ENCODE assay signal across 15 cellular contexts in the genomic region with DNA sequence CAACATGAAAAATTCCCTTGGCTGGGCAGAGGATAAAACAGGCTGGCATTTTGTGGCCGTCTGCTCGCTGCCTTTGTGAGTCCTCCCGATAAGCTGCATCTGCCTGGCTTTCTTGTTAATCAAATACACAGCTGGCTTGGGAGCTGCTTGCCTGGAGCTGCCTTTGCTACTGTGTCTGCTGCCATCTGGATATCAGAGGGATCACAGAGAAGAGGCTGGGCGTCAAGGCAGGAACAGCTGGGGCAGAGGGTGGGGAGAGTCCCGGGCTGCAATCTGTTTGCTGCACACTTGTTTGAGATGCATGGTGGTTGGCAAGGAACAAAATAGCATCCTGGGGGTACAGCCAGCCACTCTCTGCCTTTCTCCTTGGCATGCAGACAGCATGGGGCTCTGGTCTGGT. TPM values are rescaled to one million over a fixed set of nuclear protein-coding genes. Genes with fewer than 3 reads are reported as not detected.
DNase-seq lines count a peak whose midpoint lies in the region; ATAC-seq and TF ChIP-seq lines count a peak whose summit lies in the region.
"Had no signal": no experiment of that assay in that cellular context is flagged by ENCODE, and none has a peak within 500 bp of the region (broad histone marks: within the 10 kb centered on the region; RNA-seq: fewer than 3 reads in every experiment).

No MANE protein-coding gene starts in this region.

- H3K4me1 ChIP-seq in breast epithelium (no peaks in the 10 kb centered on the region), mucosa of descending colon (ENCODE audit: low read depth) (no peaks in the 10 kb centered on the region)
- H3K4me1 ChIP-seq: ascending aorta, thyroid gland had no signal

- no peak for TF ChIP-seq CTCF in MCF 10A (IDR thresholded peaks at IDR 0.05; ENCODE audit: unreplicated experiment)
- TF ChIP-seq CTCF in breast epithelium (IDR thresholded peaks at IDR 0.05): no peak
- TF ChIP-seq CTCF in RWPE1 (conservative IDR thresholded peaks at IDR 0.05; ENCODE audit: low read depth): no peak
- no peak for TF ChIP-seq CTCF in mucosa of descending colon (IDR thresholded peaks at IDR 0.05)

- peaks cover 4 to 5% of the 10 kb centered on the region in 2 donors for H3K9me3 ChIP-seq in breast epithelium
- H3K9me3 ChIP-seq in mucosa of descending colon: no peaks in the 10 kb centered on the region
- H3K9me3 ChIP-seq: A549, ascending aorta, thyroid gland had no signal

- no peak for TF ChIP-seq POLR2A in breast epithelium (IDR thresholded peaks at IDR 0.05)

- H3K36me3 Mint-ChIP-seq in MCF 10A (ENCODE audit: insufficient read depth, unreplicated experiment): peaks cover 15% of the 10 kb centered on the region
- H3K36me3 Mint-ChIP-seq: activated CD4-positive, alpha-beta memory T cell treated with anti-CD3 and anti-CD28 coated beads for 36 hours had no signal

- intact Hi-C loops in MCF 10A (cut with micrococcal nuclease): no loop called here
- intact Hi-C loops in breast epithelium (cut with DNase I; ENCODE audit: low total_unique reads): no loop called here
- intact Hi-C loops in mucosa of descending colon (cut with DNase I, micrococcal nuclease): no loop called here

- CTCF ChIA-PET in MCF 10A (lab: Yijun Ruan, JAX): interaction anchor here (1.1 to 2.1 kb wide), 2 partner anchors 12 to 25 kb away, joined by 3 to 7 read pairs; no protein-coding TSS in a partner anchor
- CTCF ChIA-PET in RWPE1 (lab: Yijun Ruan, JAX): no interaction called here

- no TSS peak for BruUV-seq in MCF 10A (replicated peaks; lab: Mats Ljungman, UMichigan)

- POLR2A ChIA-PET in MCF 10A (lab: Yijun Ruan, JAX): no interaction called here
- POLR2A ChIA-PET in RWPE1 (lab: Yijun Ruan, JAX; ENCODE audit: low non-redundant PET): no interaction called here

- DNase-seq in MCF 10A (ENCODE audit: unreplicated experiment) (no peak), breast epithelium (ENCODE audit: low spot score in 2 of 2) (no peak), RWPE1 (ENCODE audit: low spot score) (no peak), left kidney (ENCODE audit: low read depth, low spot score) (peak; percentile 72), superior temporal gyrus (ENCODE audit: extremely low spot score) (peak; percentile 56), NCI-H526 treated with DMSO at 0.1 percent for 48 hours (lab: John Stamatoyannopoulos, UW) (no peak), mucosa of descending colon (no peak)
- DNase-seq: activated CD4-positive, alpha-beta memory T cell treated with anti-CD3 and anti-CD28 coated beads for 36 hours; NCI-H1436 treated with DMSO at 0.1 percent for 48 hours; stimulated activated CD4-positive, alpha-beta T cell treated with anti-CD3 and anti-CD28 coated beads, Interleukin-2, amount 100 ng/mL, for 24 hours; thyroid gland had no signal

- no peaks in the 10 kb centered on the region for H3K27me3 ChIP-seq in breast epithelium
- H3K27me3 ChIP-seq: ascending aorta, thyroid gland had no signal

- no peaks in the 10 kb centered on the region for H3K9me3 Mint-ChIP-seq in MCF 10A (ENCODE audit: unreplicated experiment)
- H3K9me3 Mint-ChIP-seq: activated CD4-positive, alpha-beta memory T cell treated with anti-CD3 and anti-CD28 coated beads for 36 hours had no signal

- no peaks in the 10 kb centered on the region for H3K36me3 ChIP-seq in breast epithelium
- no peaks in the 10 kb centered on the region for H3K36me3 ChIP-seq in mucosa of descending colon (ENCODE audit: low read depth)
- H3K36me3 ChIP-seq: ascending aorta, thyroid gland had no signal

- H3K27ac ChIP-seq in breast epithelium (no peak overlapping the region), RWPE1 (peak overlapping the region; percentile 26; the same call in 1 of the 2 replicates)
- H3K27ac ChIP-seq: A549, ascending aorta, KMS-11, thyroid gland had no signal

- ATAC-seq in mucosa of descending colon (no peak), HG02840 (IDR thresholded peaks at IDR 0.05; ENCODE audit: low FRiP score, unreplicated experiment) (no peak)
- ATAC-seq: A549 had no signal

- no peak overlapping the region for H3K4me3 Mint-ChIP-seq in MCF 10A (ENCODE audit: unreplicated experiment)
- H3K4me3 Mint-ChIP-seq: activated CD4-positive, alpha-beta memory T cell treated with anti-CD3 and anti-CD28 coated beads for 36 hours had no signal

- H3K4me1 Mint-ChIP-seq in MCF 10A (ENCODE audit: insufficient read depth, unreplicated experiment): peaks cover 43% of the 10 kb centered on the region

- no peak overlapping the region for H3K4me3 ChIP-seq in breast epithelium
- H3K4me3 ChIP-seq in mucosa of descending colon: no peak overlapping the region
- H3K4me3 ChIP-seq: A549, ascending aorta, thyroid gland had no signal

- H3K27ac Mint-ChIP-seq in MCF 10A (ENCODE audit: low read depth, unreplicated experiment): peak overlapping the region; percentile 57
- H3K27ac Mint-ChIP-seq: activated CD4-positive, alpha-beta memory T cell treated with anti-CD3 and anti-CD28 coated beads for 36 hours had no signal

- H3K27me3 Mint-ChIP-seq in MCF 10A (ENCODE audit: insufficient read depth, unreplicated experiment): no peaks in the 10 kb centered on the region

RNA-seq across cellular contexts. Expression of gene COMMD9, which starts 36.0 kb away (rescaled TPM):
- total RNA-seq in MCF 10A (2022): 38.7 and 39.8 TPM in 2 replicates
- total RNA-seq in breast epithelium: 10 to 100 TPM; 38.3 to 61.6 (median 53.6) TPM
- 10 to 100 TPM; 35.4 to 64.0 (median 40.8) TPM for total RNA-seq in mucosa of descending colon

RNA-seq across cellular contexts. Expression of gene PRR5L, which starts 42.9 kb away (rescaled TPM):
- total RNA-seq in MCF 10A (2022) (14.2 and 23.9 TPM in 2 replicates), breast epithelium (10 to 100 TPM in 2 of 3 donors, 1 to 10 TPM in 1; 5.6 to 16.1 (median 16.0) TPM), mucosa of descending colon (100 to 1,000 TPM; 138 to 250 (median 203) TPM)

Comparison
In these comparisons a context has a peak if more than half of its experiments do, and no peak if none do; other contexts are left out.
1. DNase-seq: peak in left kidney (single experiment) and superior temporal gyrus (single experiment); none in MCF 10A (single experiment), breast epithelium (0 of 2), RWPE1 (single experiment), NCI-H526 treated with DMSO at 0.1 percent for 48 hours (single experiment) and mucosa of descending colon (0 of 3).